28 cellular contexts compared by ENCODE assay signal in the genomic region with DNA sequence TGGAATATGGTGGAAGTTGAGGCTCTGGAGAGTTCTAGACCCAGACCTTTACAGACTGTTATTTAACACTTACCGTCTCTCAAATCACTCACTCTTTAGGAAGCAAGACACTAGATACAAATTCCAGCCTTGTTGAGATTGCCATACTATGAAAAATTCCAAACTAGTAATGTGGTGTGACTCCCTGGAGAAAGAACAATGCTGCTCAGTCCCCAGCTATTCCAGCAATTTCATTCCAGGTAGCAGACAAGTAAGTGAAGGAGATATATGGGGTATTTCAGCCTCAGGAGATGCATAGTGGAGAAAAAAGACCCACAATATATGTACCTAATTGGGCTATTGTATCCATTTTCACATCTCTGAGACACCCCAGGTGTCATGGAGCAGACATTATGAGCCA.
"Had no signal": no experiment of that assay in that cellular context is flagged by ENCODE, and none has a peak within 500 bp of the region (broad histone marks: within the 10 kb centered on the region; RNA-seq: fewer than 3 reads in every experiment).

No MANE protein-coding gene starts in this region.

- H3K36me3 ChIP-seq: stomach, suprapubic skin, thoracic aorta, thyroid gland, tibial artery, tibial nerve, transverse colon, upper lobe of left lung, upper lobe of right lung, uterus, vagina had no signal

- H3K27ac ChIP-seq: stomach, suprapubic skin, testis, thoracic aorta, thyroid gland, tibial artery, tibial nerve, transverse colon, upper lobe of left lung, upper lobe of right lung, uterus, vagina had no signal

- H3K9me3 Mint-ChIP-seq: type B pancreatic cell had no signal

- H3K4me3 ChIP-seq: stomach, suprapubic skin, testis, thoracic aorta, thyroid gland, tibial artery, tibial nerve, transverse colon, upper lobe of left lung, upper lobe of right lung, uterus, vagina had no signal

- H3K27me3 ChIP-seq: stomach, suprapubic skin, testis, thyroid gland, tibial artery, tibial nerve, transverse colon, upper lobe of left lung, upper lobe of right lung, uterus, vagina had no signal

- DNase-seq: stimulated activated CD4-positive, alpha-beta T cell treated with anti-CD3 and anti-CD28 coated beads, Interleukin-2, amount 100 ng/mL, for 48 hours; stimulated activated CD4-positive, alpha-beta T cell treated with anti-CD3 and anti-CD28 coated beads, Interleukin-4, amount 100 ng/mL, for 1 hour; stimulated activated CD4-positive, alpha-beta T cell treated with anti-CD3 and anti-CD28 coated beads, Interleukin-4, amount 100 ng/mL, for 24 hours; stimulated activated CD4-positive, alpha-beta T cell treated with anti-CD3 and anti-CD28 coated beads, Interleukin-4, amount 100 ng/mL, for 4 hours; stimulated activated CD8-positive, alpha-beta memory T cell treated with anti-CD3 and anti-CD28 coated beads, Interleukin-4, amount 100 ng/mL, for 48 hours; stimulated activated naive B cell treated with anti-CD40 and anti-IgM and Interleukin-4, amounts not matched to agents 10 μg/mL and 1 μg/mL and 100 μg/mL, for 72 hours; stimulated activated naive CD4-positive, alpha-beta T cell; stimulated activated naive CD4-positive, alpha-beta T cell treated with Interleukin-2 at 50 U/mL for 16 hours; stimulated activated naive CD8-positive, alpha-beta T cell treated with anti-CD3 and anti-CD28 coated beads, Interleukin-15, amount 100 ng/mL, for 72 hours; stimulated activated naive CD8-positive, alpha-beta T cell treated with anti-CD3 and anti-CD28 coated beads, Interleukin-15, Interleukin-2, amounts not matched to agents 100 U/mL and 50 U/mL, for 24 hours; stomach; substantia nigra; testis; thyroid gland; tibial artery; transverse colon; upper lobe of left lung; upper lobe of right lung; uterus had no signal

- H3K4me3 Mint-ChIP-seq: stimulated activated effector memory CD8-positive, alpha-beta T cell treated with anti-CD3 and anti-CD28 coated beads, Interleukin-12 subunit alpha, Interleukin-12 subunit beta, amount 100 ng/mL, for 72 hours; stimulated activated memory B cell treated with anti-CD40 and anti-IgM and Interleukin-4, amounts not matched to agents 10 μg/mL and 1 μg/mL and 100 μg/mL, for 72 hours; stimulated activated naive B cell treated with anti-CD40 and anti-IgM and Interleukin-4, amounts not matched to agents 10 μg/mL and 1 μg/mL and 100 μg/mL, for 72 hours; stimulated activated naive CD8-positive, alpha-beta T cell treated with anti-CD3 and anti-CD28 coated beads, Interleukin-15, amount 100 ng/mL, for 72 hours; stimulated activated naive CD8-positive, alpha-beta T cell treated with anti-CD3 and anti-CD28 coated beads, Interleukin-15, Interleukin-2, amounts not matched to agents 100 ng/mL and 50 ng/mL, for 24 hours; type B pancreatic cell had no signal

- H3K4me1 ChIP-seq: stomach, suprapubic skin, testis, thyroid gland, tibial artery, tibial nerve, transverse colon, upper lobe of left lung, upper lobe of right lung, uterus, vagina had no signal

- H3K9me3 ChIP-seq: testis, thyroid gland, upper lobe of right lung had no signal

- H3K27ac Mint-ChIP-seq: stimulated activated effector memory CD8-positive, alpha-beta T cell treated with anti-CD3 and anti-CD28 coated beads, Interleukin-12 subunit alpha, Interleukin-12 subunit beta, amount 100 ng/mL, for 72 hours; stimulated activated memory B cell treated with anti-CD40 and anti-IgM and Interleukin-4, amounts not matched to agents 10 μg/mL and 1 μg/mL and 100 μg/mL, for 72 hours; stimulated activated naive B cell treated with anti-CD40 and anti-IgM and Interleukin-4, amounts not matched to agents 10 μg/mL and 1 μg/mL and 100 μg/mL, for 72 hours; stimulated activated naive CD8-positive, alpha-beta T cell treated with anti-CD3 and anti-CD28 coated beads, Interleukin-15, amount 100 ng/mL, for 72 hours; stimulated activated naive CD8-positive, alpha-beta T cell treated with anti-CD3 and anti-CD28 coated beads, Interleukin-15, Interleukin-2, amounts not matched to agents 100 ng/mL and 50 ng/mL, for 24 hours; type B pancreatic cell had no signal

- H3K27me3 Mint-ChIP-seq: stimulated activated memory B cell treated with anti-CD40 and anti-IgM and Interleukin-4, amounts not matched to agents 10 μg/mL and 1 μg/mL and 100 μg/mL, for 72 hours; stimulated activated naive B cell treated with anti-CD40 and anti-IgM and Interleukin-4, amounts not matched to agents 10 μg/mL and 1 μg/mL and 100 μg/mL, for 72 hours; stimulated activated naive CD8-positive, alpha-beta T cell treated with anti-CD3 and anti-CD28 coated beads, Interleukin-15, amount 100 ng/mL, for 72 hours; stimulated activated naive CD8-positive, alpha-beta T cell treated with anti-CD3 and anti-CD28 coated beads, Interleukin-15, Interleukin-2, amounts not matched to agents 100 ng/mL and 50 ng/mL, for 24 hours; type B pancreatic cell had no signal

- H3K4me1 Mint-ChIP-seq: stimulated activated effector memory CD8-positive, alpha-beta T cell treated with anti-CD3 and anti-CD28 coated beads, Interleukin-12 subunit alpha, Interleukin-12 subunit beta, amount 100 ng/mL, for 72 hours; stimulated activated memory B cell treated with anti-CD40 and anti-IgM and Interleukin-4, amounts not matched to agents 10 μg/mL and 1 μg/mL and 100 μg/mL, for 72 hours; stimulated activated naive B cell treated with anti-CD40 and anti-IgM and Interleukin-4, amounts not matched to agents 10 μg/mL and 1 μg/mL and 100 μg/mL, for 72 hours; stimulated activated naive CD8-positive, alpha-beta T cell treated with anti-CD3 and anti-CD28 coated beads, Interleukin-15, amount 100 ng/mL, for 72 hours had no signal

- H3K36me3 Mint-ChIP-seq: stimulated activated effector memory CD8-positive, alpha-beta T cell treated with anti-CD3 and anti-CD28 coated beads, Interleukin-12 subunit alpha, Interleukin-12 subunit beta, amount 100 ng/mL, for 72 hours; stimulated activated memory B cell treated with anti-CD40 and anti-IgM and Interleukin-4, amounts not matched to agents 10 μg/mL and 1 μg/mL and 100 μg/mL, for 72 hours; stimulated activated naive B cell treated with anti-CD40 and anti-IgM and Interleukin-4, amounts not matched to agents 10 μg/mL and 1 μg/mL and 100 μg/mL, for 72 hours had no signal

- FAIRE-seq: urothelium cell line had no signal
